Comparison of ENCODE assay signal across 1 cellular context in genomic region chr2:145411493-145411892, GRCh38.
A peak's percentile ranks its signal among the peaks of the same experiment; 100 is the strongest.
TF ChIP-seq lines count a peak whose summit lies in the region.

No MANE protein-coding gene starts in this region.

TF ChIP-seq in GM12878, 131 proteins besides CTCF, POLR2A, EP300 and RAD21 (continued from another document and continues in another):
- TF ChIP-seq CBX3 (IDR thresholded peaks at IDR 0.05; ENCODE audit: borderline replicate concordance, low read depth) (no peak), SIX5 (IDR thresholded peaks at IDR 0.05; ENCODE audit: low read depth, low read length, severe bottlenecking) (no peak), CUX1 (IDR thresholded peaks at IDR 0.05; ENCODE audit: insufficient replicate concordance, low read depth, low read length) (no peak), MTA2 (IDR thresholded peaks at IDR 0.05; ENCODE audit: low read depth) (peak; percentile 81), IRF4 (IDR thresholded peaks at IDR 0.05; ENCODE audit: low read depth, low read length) (peak; percentile 88), E2F8 (IDR thresholded peaks at IDR 0.05; ENCODE audit: low read depth, partially characterized antibody) (no peak), BMI1 (IDR thresholded peaks at IDR 0.05; ENCODE audit: borderline replicate concordance) (0 out of 2 replicates have a peak, but pooled peaks have one; percentile 42), IRF3 (IDR thresholded peaks at IDR 0.05) (no peak), ETV6 (conservative IDR thresholded peaks at IDR 0.05 in 1 of 2, IDR thresholded peaks at IDR 0.05 in 1 of 2; ENCODE audit: borderline replicate concordance in 1 of 2, low read depth in 1 of 2) (peak in 1 of 2 experiments; percentile 92; a peak in 2 of 4 replicates), SUZ12 (IDR thresholded peaks at IDR 0.05; ENCODE audit: unreplicated experiment) (no peak), BCL3 (IDR thresholded peaks at IDR 0.05; ENCODE audit: borderline replicate concordance, insufficient read depth, low read depth, low read length, poor library complexity, severe bottlenecking) (no peak), IKZF2 (IDR thresholded peaks at IDR 0.05) (peak; percentile 89 to 93), RBBP5 (conservative IDR thresholded peaks at IDR 0.05) (no peak), JUNB (IDR thresholded peaks at IDR 0.05) (peak; percentile 83), BCL11A (IDR thresholded peaks at IDR 0.05; ENCODE audit: low read depth, low read length) (peak; percentile 90; the same call in 1 of the 2 replicates), NFYA (IDR thresholded peaks at IDR 0.05; ENCODE audit: borderline replicate concordance, low read depth, low read length) (no peak), FOS (IDR thresholded peaks at IDR 0.05; ENCODE audit: borderline replicate concordance, extremely low read depth, insufficient read length) (no peak), SPI1 (IDR thresholded peaks at IDR 0.05; ENCODE audit: borderline replicate concordance, insufficient read depth, low read depth, low read length) (peak; percentile 18; the same call in 1 of the 2 replicates), NRF1 (conservative IDR thresholded peaks at IDR 0.05; ENCODE audit: low read depth, low read length) (no peak), ZNF687 (IDR thresholded peaks at IDR 0.05) (no peak), STAT3 (IDR thresholded peaks at IDR 0.05; ENCODE audit: low read depth, low read length) (no peak), NFXL1 (IDR thresholded peaks at IDR 0.05; ENCODE audit: borderline replicate concordance) (no peak), CHD4 (IDR thresholded peaks at IDR 0.05) (no peak), CHD2 (IDR thresholded peaks at IDR 0.05; ENCODE audit: borderline replicate concordance, low read depth, low read length) (peak; percentile 33; the same call in 1 of the 2 replicates), TARDBP (IDR thresholded peaks at IDR 0.05; ENCODE audit: borderline replicate concordance) (no peak), ATF3 (IDR thresholded peaks at IDR 0.05; ENCODE audit: borderline replicate concordance, extremely low read depth, low read depth, low read length) (no peak), RFX5 (IDR thresholded peaks at IDR 0.05; ENCODE audit: low read depth, low read length) (no peak), BCLAF1 (IDR thresholded peaks at IDR 0.05) (no peak), NBN (IDR thresholded peaks at IDR 0.05) (0 out of 2 replicates have a peak, but pooled peaks have one; percentile 33), RUNX3 (IDR thresholded peaks at IDR 0.05; ENCODE audit: low read length) (peak; percentile 100), SIN3A (IDR thresholded peaks at IDR 0.05; ENCODE audit: low read depth, low read length) (no peak), E4F1 (IDR thresholded peaks at IDR 0.05; ENCODE audit: borderline replicate concordance, partially characterized antibody) (no peak), ESRRA (IDR thresholded peaks at IDR 0.05; ENCODE audit: low read length) (no peak), SMC3 (IDR thresholded peaks at IDR 0.05; ENCODE audit: borderline replicate concordance, low read length) (no peak), HDAC2 (IDR thresholded peaks at IDR 0.05) (no peak)
